ENCODE assay signal across 1 cellular context in the genomic region with DNA sequence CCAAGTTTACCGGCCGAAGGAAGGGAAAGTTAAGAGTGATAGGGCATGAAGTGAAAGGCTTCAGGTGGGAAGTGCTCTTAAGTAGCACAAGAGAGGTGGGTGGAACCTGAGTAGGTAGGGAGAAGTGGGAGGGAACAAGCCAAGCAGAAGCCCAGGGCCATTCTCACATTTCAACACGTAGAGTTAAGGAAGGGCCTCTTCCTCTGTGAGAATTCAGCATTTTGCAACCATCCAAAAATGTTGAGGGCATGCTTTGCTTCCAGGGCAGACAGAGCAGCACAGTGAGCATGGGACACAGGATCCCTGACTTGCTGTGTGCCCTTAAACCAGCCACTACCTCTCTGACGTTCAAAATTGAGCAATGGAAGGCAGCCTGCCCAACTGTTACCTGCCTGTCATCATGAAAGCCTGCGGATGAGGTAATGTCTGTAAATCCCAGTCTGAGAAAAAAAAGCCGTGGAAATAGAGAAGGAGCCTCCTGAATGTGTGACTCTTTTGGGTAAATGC.
TF ChIP-seq lines count a peak whose summit lies in the region.

No MANE protein-coding gene starts in this region.

TF ChIP-seq in HEK293, 187 proteins besides CTCF, POLR2A, EP300 and RAD21 (continued from another document):
- TF ChIP-seq, protein P1, sequence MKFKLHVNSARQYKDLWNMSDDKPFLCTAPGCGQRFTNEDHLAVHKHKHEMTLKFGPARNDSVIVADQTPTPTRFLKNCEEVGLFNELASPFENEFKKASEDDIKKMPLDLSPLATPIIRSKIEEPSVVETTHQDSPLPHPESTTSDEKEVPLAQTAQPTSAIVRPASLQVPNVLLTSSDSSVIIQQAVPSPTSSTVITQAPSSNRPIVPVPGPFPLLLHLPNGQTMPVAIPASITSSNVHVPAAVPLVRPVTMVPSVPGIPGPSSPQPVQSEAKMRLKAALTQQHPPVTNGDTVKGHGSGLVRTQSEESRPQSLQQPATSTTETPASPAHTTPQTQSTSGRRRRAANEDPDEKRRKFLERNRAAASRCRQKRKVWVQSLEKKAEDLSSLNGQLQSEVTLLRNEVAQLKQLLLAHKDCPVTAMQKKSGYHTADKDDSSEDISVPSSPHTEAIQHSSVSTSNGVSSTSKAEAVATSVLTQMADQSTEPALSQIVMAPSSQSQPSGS (tag by site-specific recombination; IDR thresholded peaks at IDR 0.05; ENCODE audit: low read depth), result 0 out of 2 replicates have a peak, but pooled peaks have one; percentile 10
- TF ChIP-seq ZNF510 (tag by site-specific recombination; IDR thresholded peaks at IDR 0.05; ENCODE audit: insufficient replicate concordance) (no peak), EGR2 (tag by site-specific recombination; IDR thresholded peaks at IDR 0.05; ENCODE audit: low read depth) (peak; percentile 95), ZNF629 (tag by site-specific recombination; IDR thresholded peaks at IDR 0.05) (no peak), ZNF184 (tag by site-specific recombination; IDR thresholded peaks at IDR 0.05) (no peak), ZNF416 (tag by site-specific recombination; IDR thresholded peaks at IDR 0.05) (no peak), HOXC10 (CRISPR knock-in tag; IDR thresholded peaks at IDR 0.05) (no peak), ZNF140 (tag by site-specific recombination; IDR thresholded peaks at IDR 0.05) (no peak), SP7 (tag by site-specific recombination; IDR thresholded peaks at IDR 0.05) (0 out of 2 replicates have a peak, but pooled peaks have one; percentile 12), ZFP41 (tag by site-specific recombination; IDR thresholded peaks at IDR 0.05; ENCODE audit: borderline replicate concordance) (no peak), PRDM1 (tag by site-specific recombination; IDR thresholded peaks at IDR 0.05) (peak; percentile 92), ZNF366 (tag by site-specific recombination; conservative IDR thresholded peaks at IDR 0.05) (no peak), SP2 (tag by site-specific recombination; IDR thresholded peaks at IDR 0.05) (peak; percentile 38; the same call in 1 of the 2 replicates)
- TF ChIP-seq, protein P2, sequence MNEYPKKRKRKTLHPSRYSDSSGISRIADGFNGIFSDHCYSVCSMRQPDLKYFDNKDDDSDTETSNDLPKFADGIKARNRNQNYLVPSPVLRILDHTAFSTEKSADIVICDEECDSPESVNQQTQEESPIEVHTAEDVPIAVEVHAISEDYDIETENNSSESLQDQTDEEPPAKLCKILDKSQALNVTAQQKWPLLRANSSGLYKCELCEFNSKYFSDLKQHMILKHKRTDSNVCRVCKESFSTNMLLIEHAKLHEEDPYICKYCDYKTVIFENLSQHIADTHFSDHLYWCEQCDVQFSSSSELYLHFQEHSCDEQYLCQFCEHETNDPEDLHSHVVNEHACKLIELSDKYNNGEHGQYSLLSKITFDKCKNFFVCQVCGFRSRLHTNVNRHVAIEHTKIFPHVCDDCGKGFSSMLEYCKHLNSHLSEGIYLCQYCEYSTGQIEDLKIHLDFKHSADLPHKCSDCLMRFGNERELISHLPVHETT (tag by site-specific recombination; IDR thresholded peaks at IDR 0.05), result no peak
- TF ChIP-seq, protein P3, sequence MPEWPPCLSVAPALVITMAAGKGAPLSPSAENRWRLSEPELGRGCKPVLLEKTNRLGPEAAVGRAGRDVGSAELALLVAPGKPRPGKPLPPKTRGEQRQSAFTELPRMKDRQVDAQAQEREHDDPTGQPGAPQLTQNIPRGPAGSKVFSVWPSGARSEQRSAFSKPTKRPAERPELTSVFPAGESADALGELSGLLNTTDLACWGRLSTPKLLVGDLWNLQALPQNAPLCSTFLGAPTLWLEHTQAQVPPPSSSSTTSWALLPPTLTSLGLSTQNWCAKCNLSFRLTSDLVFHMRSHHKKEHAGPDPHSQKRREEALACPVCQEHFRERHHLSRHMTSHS (tag by site-specific recombination; IDR thresholded peaks at IDR 0.05), result no peak
